9 cellular contexts compared by ENCODE assay signal in genomic region chr1:198161718-198162090, GRCh38. TPM values are rescaled to one million over a fixed set of nuclear protein-coding genes. Genes with fewer than 3 reads are reported as not detected.
DNase-seq lines count a peak whose midpoint lies in the region; ATAC-seq and TF ChIP-seq lines count a peak whose summit lies in the region.
"Had no signal": no experiment of that assay in that cellular context is flagged by ENCODE, and none has a peak within 500 bp of the region (broad histone marks: within the 10 kb centered on the region; RNA-seq: fewer than 3 reads in every experiment).

No MANE protein-coding gene starts in this region.

- H3K9me3 Mint-ChIP-seq in activated T-helper 2 cell treated with anti-CD3 and anti-CD28 coated beads, Interferon-gamma antibody, Interleukin-2, Interleukin-4, amounts not matched to agents 10 μg/mL and 5 μg/mL and 100 μg/mL, durations not matched to agents 14 hours and 24 hours and 36 hours = no peaks in the 10 kb centered on the region

- peaks cover 23 to 60% (median 32%) of the 10 kb centered on the region in 10 experiments for H3K4me1 ChIP-seq in BLaER1 treated with 17β-estradiol and CSF1 and Interleukin-3, amounts not matched to agents 10 nM and 100 nM
- H3K4me1 ChIP-seq in DOHH2 (ENCODE audit: control insufficient read depth, low read length) = peaks cover 38% of the 10 kb centered on the region
- H3K4me1 ChIP-seq in mucosa of rectum (ENCODE audit: control insufficient read depth in 2 of 2, insufficient read depth in 2 of 2, low read length in 2 of 2) = peaks cover 35 to 42% of the 10 kb centered on the region in 2 donors

- peak overlapping the region in 5 of 11 experiments; percentile 26 to 39 (median 28); a peak in 7 of 22 replicates for H3K27ac ChIP-seq in BLaER1 treated with 17β-estradiol and CSF1 and Interleukin-3, amounts not matched to agents 10 nM and 100 nM
- H3K27ac ChIP-seq in DOHH2 (ENCODE audit: low read depth, low read length) (no peak overlapping the region), mucosa of rectum (ENCODE audit: low read depth in 2 of 2, low read length in 2 of 2) (peak overlapping the region; percentile 61 to 76)

- intact Hi-C loops in activated T-helper 2 cell treated with anti-CD3 and anti-CD28 coated beads, Interferon-gamma antibody, Interleukin-2, Interleukin-4, amounts not matched to agents 10 μg/mL and 5 μg/mL and 100 μg/mL, durations not matched to agents 14 hours and 24 hours and 36 hours (cut with micrococcal nuclease) = loop anchor here (1.0 kb wide), 2 partner anchors 8 to 97 kb away; no protein-coding TSS in a partner anchor

- no peak for TF ChIP-seq CTCF in DOHH2 (IDR thresholded peaks at IDR 0.05; ENCODE audit: low read depth, low read length, poor library complexity, severe bottlenecking)

- no peak for DNase-seq in activated T-helper 2 cell treated with anti-CD3 and anti-CD28 coated beads, Interferon-gamma antibody, Interleukin-2, Interleukin-4, amounts not matched to agents 10 μg/mL and 5 μg/mL and 100 μg/mL, durations not matched to agents 14 hours and 24 hours and 36 hours (ENCODE audit: low spot score)
- no peak for DNase-seq in activated CD8-positive, alpha-beta memory T cell treated with anti-CD3 and anti-CD28 coated beads for 24 hours
- no peak for DNase-seq in NCI-H1048 (lab: John Stamatoyannopoulos, UW)
- DNase-seq: DMS 273 treated with DMSO at 0.1 percent for 48 hours had no signal

- peaks cover 12% of the 10 kb centered on the region for H3F3A ChIP-seq in DOHH2 (ENCODE audit: control insufficient read depth, insufficient read depth)

- peaks cover 95% of the 10 kb centered on the region for H3K79me2 ChIP-seq in DOHH2 (ENCODE audit: control insufficient read depth, low read length)

- peaks cover 0 to 78% (median 17%) of the 10 kb centered on the region in 11 experiments; a peak in 13 of 22 replicates for H4K20me1 ChIP-seq in BLaER1 treated with 17β-estradiol and CSF1 and Interleukin-3, amounts not matched to agents 10 nM and 100 nM
- H4K20me1 ChIP-seq in DOHH2 (ENCODE audit: control insufficient read depth, insufficient read depth, low read depth, low read length) = no peaks in the 10 kb centered on the region

- peak overlapping the region; percentile 71 for H3K4me3 Mint-ChIP-seq in activated T-helper 2 cell treated with anti-CD3 and anti-CD28 coated beads, Interferon-gamma antibody, Interleukin-2, Interleukin-4, amounts not matched to agents 10 μg/mL and 5 μg/mL and 100 μg/mL, durations not matched to agents 14 hours and 24 hours and 36 hours (ENCODE audit: low read depth)

- H3K27ac Mint-ChIP-seq in activated T-helper 2 cell treated with anti-CD3 and anti-CD28 coated beads, Interferon-gamma antibody, Interleukin-2, Interleukin-4, amounts not matched to agents 10 μg/mL and 5 μg/mL and 100 μg/mL, durations not matched to agents 14 hours and 24 hours and 36 hours = peak overlapping the region; percentile 91

- H3K36me3 Mint-ChIP-seq in activated T-helper 2 cell treated with anti-CD3 and anti-CD28 coated beads, Interferon-gamma antibody, Interleukin-2, Interleukin-4, amounts not matched to agents 10 μg/mL and 5 μg/mL and 100 μg/mL, durations not matched to agents 14 hours and 24 hours and 36 hours (ENCODE audit: low read depth) = peaks cover 30% of the 10 kb centered on the region

- no peaks in the 10 kb centered on the region for H3K9me3 ChIP-seq in BLaER1 treated with 17β-estradiol and CSF1 and Interleukin-3, amounts not matched to agents 10 nM and 100 nM (replicated peaks in 1 of 11)
- H3K9me3 ChIP-seq in DOHH2 (ENCODE audit: control insufficient read depth, insufficient read depth, low read length) (no peaks in the 10 kb centered on the region), mucosa of rectum (ENCODE audit: control insufficient read depth in 2 of 2, low read length in 2 of 2) (no peaks in the 10 kb centered on the region)

- H3K36me3 ChIP-seq in BLaER1 treated with 17β-estradiol and CSF1 and Interleukin-3, amounts not matched to agents 10 nM and 100 nM = peaks cover 0 to 9% (median 5%) of the 10 kb centered on the region in 11 experiments; a peak in 4 of 22 replicates
- H3K36me3 ChIP-seq in DOHH2 (ENCODE audit: control insufficient read depth, low read length) (no peaks in the 10 kb centered on the region), mucosa of rectum (ENCODE audit: control insufficient read depth in 2 of 2, insufficient read depth in 2 of 2, low read length in 2 of 2) (no peaks in the 10 kb centered on the region)

- no peaks in the 10 kb centered on the region for H3K27me3 ChIP-seq in BLaER1 treated with 17β-estradiol and CSF1 and Interleukin-3, amounts not matched to agents 10 nM and 100 nM
- no peaks in the 10 kb centered on the region for H3K27me3 ChIP-seq in DOHH2 (ENCODE audit: control insufficient read depth, low read length)
- no peaks in the 10 kb centered on the region for H3K27me3 ChIP-seq in mucosa of rectum (ENCODE audit: control insufficient read depth in 2 of 2, insufficient read depth in 2 of 2, low read length in 2 of 2)

- no peaks in the 10 kb centered on the region for H3K9me2 ChIP-seq in DOHH2 (replicated peaks; ENCODE audit: control insufficient read depth, low read length)

- H3K27me3 Mint-ChIP-seq in activated T-helper 2 cell treated with anti-CD3 and anti-CD28 coated beads, Interferon-gamma antibody, Interleukin-2, Interleukin-4, amounts not matched to agents 10 μg/mL and 5 μg/mL and 100 μg/mL, durations not matched to agents 14 hours and 24 hours and 36 hours (ENCODE audit: low read depth) = no peaks in the 10 kb centered on the region

- ATAC-seq in GM18858 (IDR thresholded peaks at IDR 0.05; ENCODE audit: unreplicated experiment) (no peak), GM18909 (IDR thresholded peaks at IDR 0.05; ENCODE audit: poor library complexity, unreplicated experiment) (no peak)

- peak overlapping the region in 10 of 11 experiments; percentile 9 to 86 (median 54); a peak in 16 of 22 replicates for H3K4me2 ChIP-seq in BLaER1 treated with 17β-estradiol and CSF1 and Interleukin-3, amounts not matched to agents 10 nM and 100 nM
- peak overlapping the region; percentile 38 for H3K4me2 ChIP-seq in DOHH2 (ENCODE audit: low read length)

- H3K9ac ChIP-seq in BLaER1 treated with 17β-estradiol and CSF1 and Interleukin-3, amounts not matched to agents 10 nM and 100 nM = peak overlapping the region in 1 of 11 experiments; percentile 68; a peak in 2 of 22 replicates
- H3K9ac ChIP-seq in mucosa of rectum (ENCODE audit: low read depth in 1 of 2, low read length in 2 of 2) = no peak overlapping the region

- peaks cover 56% of the 10 kb centered on the region for H3K4me1 Mint-ChIP-seq in activated T-helper 2 cell treated with anti-CD3 and anti-CD28 coated beads, Interferon-gamma antibody, Interleukin-2, Interleukin-4, amounts not matched to agents 10 μg/mL and 5 μg/mL and 100 μg/mL, durations not matched to agents 14 hours and 24 hours and 36 hours (ENCODE audit: low read depth)

- no peak overlapping the region for H3K4me3 ChIP-seq in BLaER1 treated with 17β-estradiol and CSF1 and Interleukin-3, amounts not matched to agents 10 nM and 100 nM
- H3K4me3 ChIP-seq in DOHH2 (ENCODE audit: low read length) (no peak overlapping the region), mucosa of rectum (ENCODE audit: low read length in 2 of 2) (no peak overlapping the region)

RNA-seq across cellular contexts. Expression of gene NEK7, which starts 4.9 kb away (rescaled TPM):
- 105 and 118 TPM in 2 replicates for total RNA-seq in activated T-helper 2 cell treated with anti-CD3 and anti-CD28 coated beads, Interferon-gamma antibody, Interleukin-2, Interleukin-4, amounts not matched to agents 10 μg/mL and 5 μg/mL and 100 μg/mL, durations not matched to agents 14 hours and 24 hours and 36 hours
